In genomic region chr2:87559001-87559400, GRCh38 we compare ENCODE assay signal across 7 cellular contexts.
DNase-seq lines count a peak whose midpoint lies in the region; ATAC-seq, FAIRE-seq and TF ChIP-seq lines count a peak whose summit lies in the region.
"Not testable (repeated sequence)": the region's sequence is repeated elsewhere in the genome, so short reads cannot be mapped to it uniquely, and the experiment has no call there.

No MANE protein-coding gene starts in this region.

- H3K9me3 Mint-ChIP-seq in activated CD4-positive, alpha-beta T cell treated with anti-CD3 and anti-CD28 coated beads, Interleukin-2, amount 10 ng/mL, durations not matched to agents 24 days and 14 days = not testable (repeated sequence)

- TF ChIP-seq RAD21 in K562 (CRISPR knock-in tag; conservative IDR thresholded peaks at IDR 0.05 in 1 of 2, IDR thresholded peaks at IDR 0.05 in 1 of 2) = not testable (repeated sequence)

- H3K9ac ChIP-seq in K562 (ENCODE audit: insufficient read depth in 1 of 2, low read depth in 2 of 2, low read length in 2 of 2) = not testable (repeated sequence)

- not testable (repeated sequence) for TF ChIP-seq CTCF in Panc1 (IDR thresholded peaks at IDR 0.05); K562 (IDR thresholded peaks at IDR 0.05 in 2 of 3, conservative IDR thresholded peaks at IDR 0.05 in 1 of 3; ENCODE audit: insufficient read depth in 2 of 3, low read depth in 1 of 3, low read length in 3 of 3); psoas muscle (IDR thresholded peaks at IDR 0.05); upper lobe of right lung (IDR thresholded peaks at IDR 0.05)

- not testable (repeated sequence) for TF ChIP-seq POLR2A in K562 (conservative IDR thresholded peaks at IDR 0.05)

- H3K36me3 Mint-ChIP-seq in activated CD4-positive, alpha-beta T cell treated with anti-CD3 and anti-CD28 coated beads, Interleukin-2, amount 10 ng/mL, durations not matched to agents 24 days and 14 days (ENCODE audit: low read depth) = not testable (repeated sequence)

- not testable (repeated sequence) for H3K4me1 ChIP-seq in Panc1 (ENCODE audit: control insufficient read depth, insufficient read depth, low read length); K562 (replicated peaks in 1 of 2; ENCODE audit: control insufficient read depth in 2 of 2, insufficient read depth in 2 of 2, low read length in 2 of 2); psoas muscle; upper lobe of right lung

- H3K4me3 Mint-ChIP-seq in activated CD4-positive, alpha-beta T cell treated with anti-CD3 and anti-CD28 coated beads, Interleukin-2, amount 10 ng/mL, durations not matched to agents 24 days and 14 days = not testable (repeated sequence)

- TSS peak; percentile 55 for BruUV-seq in Panc1 (replicated peaks; lab: Mats Ljungman, UMichigan)
- BruUV-seq in K562 (replicated peaks; lab: Mats Ljungman, UMichigan) = not testable (repeated sequence)

- intact Hi-C loops in Panc1 (cut with micrococcal nuclease; ENCODE audit: unreplicated experiment); activated CD4-positive, alpha-beta T cell treated with anti-CD3 and anti-CD28 coated beads, Interleukin-2, amount 10 ng/mL, durations not matched to agents 24 days and 14 days (cut with micrococcal nuclease); K562 (cut with micrococcal nuclease); psoas muscle (cut with DNase I); upper lobe of right lung (cut with DNase I): not testable (repeated sequence)

- H3K27me3 Mint-ChIP-seq in activated CD4-positive, alpha-beta T cell treated with anti-CD3 and anti-CD28 coated beads, Interleukin-2, amount 10 ng/mL, durations not matched to agents 24 days and 14 days = not testable (repeated sequence)

- H4K20me1 ChIP-seq in K562 (replicated peaks; ENCODE audit: control insufficient read depth, insufficient read depth, low read length) = not testable (repeated sequence)

- H3K4me2 ChIP-seq in K562 (ENCODE audit: insufficient read depth, low read length) = not testable (repeated sequence)

- FAIRE-seq in K562 (lab: Jason Lieb, UNC) (peak; percentile 11), urothelium cell line (lab: Jason Lieb, UNC) (peak; percentile 23)

- in situ Hi-C loops in Panc1 (cut with HindIII; ENCODE audit: low pct_unique_long_range_greater_than_20kb, low sequenced_read_pairs); K562 (cut with MboI): not testable (repeated sequence)

- CTCF ChIA-PET in Panc1 (lab: Charles Lee); K562 (lab: Yijun Ruan, JAX; ENCODE audit: low intra/inter-chr PET ratio): not testable (repeated sequence)

- H3K27me3 ChIP-seq in Panc1 (ENCODE audit: control insufficient read depth, insufficient read depth, low read length); K562 (ENCODE audit: control insufficient read depth in 2 of 2, insufficient read depth in 2 of 2, low read length in 2 of 2); psoas muscle (ENCODE audit: insufficient read depth in 3 of 3, low read length in 2 of 3); upper lobe of right lung: not testable (repeated sequence)

- TF ChIP-seq EP300 in K562 (IDR thresholded peaks at IDR 0.05; ENCODE audit: low read length) = not testable (repeated sequence)

- ATAC-seq in Panc1, K562: not testable (repeated sequence)
- ATAC-seq in esophagus mucosa (peak; percentile 15), psoas muscle (peak in 3 of 4 donors; percentile 23 to 43 (median 35)), upper lobe of right lung (peak; percentile 24)

- not testable (repeated sequence) for DNase-seq in Panc1 (ENCODE audit: low read depth, low spot score); K562 (ENCODE audit: extremely low read depth in 1 of 4, low spot score in 3 of 4); psoas muscle; urothelium cell line (ENCODE audit: low spot score)
- peak; percentile 38 for DNase-seq in activated CD4-positive, alpha-beta T cell treated with anti-CD3 and anti-CD28 coated beads, Interleukin-2, amount 10 ng/mL, durations not matched to agents 24 days and 14 days
- DNase-seq in upper lobe of right lung = peak; percentile 25

- not testable (repeated sequence) for H2AFZ ChIP-seq in K562 (ENCODE audit: low read depth, low read length)

- not testable (repeated sequence) for H3K36me3 ChIP-seq in Panc1 (ENCODE audit: control insufficient read depth, insufficient read depth, low read length); K562 (ENCODE audit: control insufficient read depth, insufficient read depth, low read length); psoas muscle (ENCODE audit: insufficient read depth in 1 of 2, low read depth in 1 of 2); upper lobe of right lung

- not testable (repeated sequence) for H3K9me1 ChIP-seq in K562 (ENCODE audit: control insufficient read depth, insufficient read depth, low read length)

- POLR2A ChIA-PET in Panc1 (lab: Charles Lee); K562 (lab: Yijun Ruan, JAX): not testable (repeated sequence)

- WGBS in K562 (ENCODE audit: insufficient coverage, low coverage, missing lambda C conversion rate) = no CpG with 5 or more reads among the region's 5 CpGs
- WGBS in psoas muscle, 3 donors = 60 to 63% (median 61%) methylated on average over 1 to 3 of the region's 5 CpGs

- H3K27ac ChIP-seq in Panc1 (ENCODE audit: low read length); K562 (ENCODE audit: extremely low read depth, low read depth, low read length); psoas muscle; upper lobe of right lung: not testable (repeated sequence)

- H3K4me3 ChIP-seq in Panc1 (ENCODE audit: low read depth in 2 of 2, low read length in 2 of 2); K562; psoas muscle; upper lobe of right lung: not testable (repeated sequence)

- H3K79me2 ChIP-seq in K562 (ENCODE audit: control insufficient read depth, insufficient read depth, low read length) = not testable (repeated sequence)

- not testable (repeated sequence) for H3K9me3 ChIP-seq in Panc1 (ENCODE audit: control insufficient read depth, insufficient read depth, low read depth, low read length); K562 (replicated peaks; ENCODE audit: control insufficient read depth, insufficient read depth, low read depth, low read length); psoas muscle; upper lobe of right lung

- H3K4me1 Mint-ChIP-seq in activated CD4-positive, alpha-beta T cell treated with anti-CD3 and anti-CD28 coated beads, Interleukin-2, amount 10 ng/mL, durations not matched to agents 24 days and 14 days = not testable (repeated sequence)

- not testable (repeated sequence) for H3K27ac Mint-ChIP-seq in activated CD4-positive, alpha-beta T cell treated with anti-CD3 and anti-CD28 coated beads, Interleukin-2, amount 10 ng/mL, durations not matched to agents 24 days and 14 days
